Comparison of ENCODE assay signal across 8 cellular contexts in the genomic region with DNA sequence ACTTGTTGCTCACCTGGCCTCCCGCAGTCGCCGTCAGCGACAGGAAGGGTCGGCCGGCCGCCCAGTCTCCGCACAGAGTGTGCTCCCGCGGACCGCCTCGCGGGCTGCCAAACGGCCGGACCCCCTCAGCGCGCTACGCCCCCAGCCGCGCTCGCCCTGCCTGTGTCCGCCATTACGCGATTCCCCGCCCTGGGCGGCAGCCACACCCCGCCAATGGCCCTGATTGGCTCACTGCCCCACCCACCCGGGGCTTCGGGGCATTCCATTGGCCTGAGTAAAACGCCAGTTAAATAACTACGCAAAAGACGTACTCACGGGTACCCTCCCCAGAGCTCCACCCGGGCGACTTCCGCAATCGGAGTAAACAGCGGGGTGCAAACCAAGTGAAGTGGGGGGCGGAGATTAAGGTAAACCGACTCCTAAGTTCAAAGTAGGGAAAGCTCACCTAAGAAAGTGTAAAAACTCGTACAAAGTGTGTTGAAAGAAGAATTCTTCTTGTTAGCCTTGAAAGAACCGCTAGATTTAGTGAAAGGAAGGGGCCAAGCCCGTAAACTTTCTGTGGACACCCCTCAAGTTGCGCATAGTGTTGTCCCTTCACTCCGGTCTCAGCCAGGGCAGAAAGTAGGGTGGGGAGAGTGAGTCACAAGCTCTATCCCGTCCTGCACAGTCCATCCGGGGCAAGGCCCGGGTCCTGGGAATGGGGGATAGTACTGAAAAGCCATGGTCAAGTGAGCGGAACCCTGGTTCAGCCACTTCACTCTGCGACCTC. TPM values are rescaled to one million over a fixed set of nuclear protein-coding genes. Genes with fewer than 3 reads are reported as not detected.
DNase-seq lines count a peak whose midpoint lies in the region; ATAC-seq, FAIRE-seq and TF ChIP-seq lines count a peak whose summit lies in the region.

TSS of gene WASF2 (minus strand) at position 195 of the 769 bp plus-strand sequence. CDS start 61,277 bp downstream, outside the sequence.

- CTCF ChIA-PET in OCI-LY7 (lab: Charles Lee; ENCODE audit: unreplicated experiment) = interaction anchor here (0.7 to 0.8 kb wide), 2 partner anchors 66 to 87 kb away, joined by 3 read pairs; no protein-coding TSS in a partner anchor
- CTCF ChIA-PET in endothelial cell of umbilical vein (lab: Charles Lee) = interaction anchor here (0.8 to 2.8 kb wide), 10 partner anchors 8 to 193 kb away, joined by 3 to 16 read pairs (median 4); no protein-coding TSS in a partner anchor

- no peaks in the 10 kb centered on the region for H3K9me2 ChIP-seq in OCI-LY7 (ENCODE audit: insufficient read depth, low read length)

- peak; percentile 96 for DNase-seq in D341Med (ENCODE audit: low spot score)
- DNase-seq in HuH-7.5 (ENCODE audit: low spot score) = peak; percentile 85
- DNase-seq in OCI-LY7 (ENCODE audit: low spot score) = peak; percentile 100
- DNase-seq in activated T-cell treated with anti-CD3 and anti-CD28 coated beads for 1 hour (ENCODE audit: low read depth) = peak; percentile 93
- peak; percentile 98 for DNase-seq in endothelial cell of umbilical vein (ENCODE audit: low read depth, low spot score)
- DNase-seq in midbrain (lab: John Stamatoyannopoulos, UW) = peak; percentile 98
- peak; percentile 85 to 94 for DNase-seq in stimulated activated CD8-positive, alpha-beta memory T cell treated with anti-CD3 and anti-CD28 coated beads, Interleukin-2, amount 100 ng/mL, for 1 hour (ENCODE audit: low read depth in 2 of 2)

- no peaks in the 10 kb centered on the region; the same call in 1 of the 2 replicates for H4K20me1 ChIP-seq in OCI-LY7 (ENCODE audit: insufficient read depth, low read length)
- no peaks in the 10 kb centered on the region for H4K20me1 ChIP-seq in endothelial cell of umbilical vein (replicated peaks; ENCODE audit: control insufficient read depth, extremely low read depth, insufficient read depth, low read length)

- intact Hi-C loops in OCI-LY7 (cut with micrococcal nuclease; ENCODE audit: unreplicated experiment) = loop anchor here (2.0 kb wide), 2 partner anchors 35 to 73 kb away; no protein-coding TSS in a partner anchor
- intact Hi-C loops in endothelial cell of umbilical vein (cut with micrococcal nuclease) = loop anchor here (1.0 kb wide), 3 partner anchors 60 to 168 kb away; partner anchors contain the start of gene TMEM222

- TF ChIP-seq CTCF in OCI-LY7 (conservative IDR thresholded peaks at IDR 0.05; ENCODE audit: low read length) (no peak), endothelial cell of umbilical vein (IDR thresholded peaks at IDR 0.05; ENCODE audit: extremely low read depth in 1 of 2, insufficient read depth in 1 of 2, low read depth in 1 of 2, low read length in 2 of 2) (no peak)

- no TSS peak for BruUV-seq in OCI-LY7 (replicated peaks; lab: Mats Ljungman, UMichigan)
- BruUV-seq in endothelial cell of umbilical vein (replicated peaks; lab: Mats Ljungman, UMichigan) = no TSS peak

- no peaks in the 10 kb centered on the region for H3K9me1 ChIP-seq in endothelial cell of umbilical vein (replicated peaks; ENCODE audit: control insufficient read depth, extremely low read depth, insufficient read depth, low read length)

- H3K9ac ChIP-seq in endothelial cell of umbilical vein (replicated peaks; ENCODE audit: extremely low read depth, insufficient read depth, low read length) = peak within 1 kb of the TSS; percentile 93

- dilution Hi-C loops in endothelial cell of umbilical vein (cut with MboI; ENCODE audit: extremely low pct_ligation_motif_present, low sequenced_read_pairs) = no loop called here

- H3K36me3 ChIP-seq in OCI-LY7 (ENCODE audit: insufficient read depth, low read length) (peaks cover 9% of the 10 kb centered on the region), endothelial cell of umbilical vein (ENCODE audit: control insufficient read depth in 2 of 2, extremely low read depth in 1 of 2, insufficient read depth in 2 of 2, low read length in 2 of 2) (no peaks in the 10 kb centered on the region)

- H3K79me2 ChIP-seq in OCI-LY7 (ENCODE audit: insufficient read depth, low read depth, low read length) (peaks cover 45% of the 10 kb centered on the region), endothelial cell of umbilical vein (ENCODE audit: control insufficient read depth, insufficient read depth, low read length) (peaks cover 40% of the 10 kb centered on the region)

- H2AFZ ChIP-seq in OCI-LY7 (ENCODE audit: low read length) (peak within 1 kb of the TSS; percentile 48), endothelial cell of umbilical vein (ENCODE audit: low read depth, low read length) (peak within 1 kb of the TSS; percentile 55)

- peak; percentile 84 for ATAC-seq in GM21526 (IDR thresholded peaks at IDR 0.05; ENCODE audit: low FRiP score, unreplicated experiment)

- peak; percentile 98 for FAIRE-seq in endothelial cell of umbilical vein (lab: Jason Lieb, UNC)

- H3K27ac ChIP-seq in OCI-LY7 (ENCODE audit: low read depth, low read length, poor library complexity, severe bottlenecking) = peak within 1 kb of the TSS; percentile 76
- peak within 1 kb of the TSS; percentile 95 for H3K27ac ChIP-seq in endothelial cell of umbilical vein (ENCODE audit: insufficient read depth, low read depth, low read length)

- H3K4me2 ChIP-seq in OCI-LY7 (ENCODE audit: low read length) (peak within 1 kb of the TSS; percentile 87), endothelial cell of umbilical vein (ENCODE audit: insufficient read depth, low read length) (peak within 1 kb of the TSS; percentile 97)

- TF ChIP-seq POLR2A in endothelial cell of umbilical vein (IDR thresholded peaks at IDR 0.05; ENCODE audit: low read depth, low read length) = peak; percentile 74

- H3K4me1 ChIP-seq in OCI-LY7 (ENCODE audit: insufficient read depth, low read length, poor library complexity, severe bottlenecking) = peaks cover 45% of the 10 kb centered on the region
- peaks cover 14% of the 10 kb centered on the region for H3K4me1 ChIP-seq in endothelial cell of umbilical vein (ENCODE audit: control insufficient read depth, extremely low read depth, insufficient read depth, low read length)

- no peaks in the 10 kb centered on the region for H3K27me3 ChIP-seq in endothelial cell of umbilical vein (ENCODE audit: control insufficient read depth in 2 of 2, insufficient read depth in 2 of 2, low read length in 2 of 2)

- H3K9me3 ChIP-seq in OCI-LY7 (ENCODE audit: low read length) (no peaks in the 10 kb centered on the region), endothelial cell of umbilical vein (replicated peaks; ENCODE audit: control insufficient read depth, insufficient read depth, low read length) (no peaks in the 10 kb centered on the region)

- POLR2A ChIA-PET in OCI-LY7 (lab: Charles Lee) = interaction anchor here (0.8 to 1.9 kb wide), 9 partner anchors 8 to 124 kb away, joined by 3 to 9 read pairs (median 4); no protein-coding TSS in a partner anchor
- POLR2A ChIA-PET in endothelial cell of umbilical vein (lab: Charles Lee) = interaction anchor here (0.8 kb wide), 1 partner anchor 112 kb away, joined by 6 read pairs; no protein-coding TSS in a partner anchor

- H3K4me3 ChIP-seq in OCI-LY7 (ENCODE audit: low read depth, low read length, poor library complexity, severe bottlenecking) = peak within 1 kb of the TSS; percentile 95
- H3K4me3 ChIP-seq in endothelial cell of umbilical vein (replicated peaks in 1 of 3; ENCODE audit: insufficient read depth in 1 of 3, low read depth in 1 of 3, low read length in 3 of 3) = peak within 1 kb of the TSS; percentile 42 to 83 (median 80)

TF ChIP-seq in endothelial cell of umbilical vein, 7 proteins besides CTCF, POLR2A, EP300 and RAD21:
- TF ChIP-seq MYC (IDR thresholded peaks at IDR 0.05; ENCODE audit: low read depth, low read length) = no peak
- peak; percentile 75 for TF ChIP-seq POLR2AphosphoS5 (IDR thresholded peaks at IDR 0.05; ENCODE audit: insufficient read depth, low read depth, low read length)
- peak; percentile 89 for TF ChIP-seq FOS (IDR thresholded peaks at IDR 0.05; ENCODE audit: borderline replicate concordance, insufficient read depth, low read length)
- TF ChIP-seq JUN (IDR thresholded peaks at IDR 0.05; ENCODE audit: borderline replicate concordance, insufficient read depth, insufficient read length, low read depth) = peak; percentile 54
- TF ChIP-seq EZH2 (IDR thresholded peaks at IDR 0.05; ENCODE audit: borderline replicate concordance, low read depth, low read length, severe bottlenecking) = no peak
- TF ChIP-seq GATA2 (IDR thresholded peaks at IDR 0.05; ENCODE audit: insufficient read depth, insufficient read length, low read depth, low read length) = no peak
- TF ChIP-seq, protein P1, sequence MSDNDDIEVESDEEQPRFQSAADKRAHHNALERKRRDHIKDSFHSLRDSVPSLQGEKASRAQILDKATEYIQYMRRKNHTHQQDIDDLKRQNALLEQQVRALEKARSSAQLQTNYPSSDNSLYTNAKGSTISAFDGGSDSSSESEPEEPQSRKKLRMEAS (IDR thresholded peaks at IDR 0.05; ENCODE audit: insufficient read depth, insufficient read length) = no peak

RNA-seq across cellular contexts. Expression of gene WASF2, which starts in this region (rescaled TPM):
- total RNA-seq in OCI-LY7 (2014; rRNA removed; shearing (Covaris generic)) = 25.1 and 26.9 TPM in 2 replicates
- total RNA-seq in OCI-LY7 (2022) = 106 and 110 TPM in 2 replicates
- total RNA-seq in endothelial cell of umbilical vein = 169 and 172 TPM in 2 replicates
- 75.3 and 76.9 TPM in 2 replicates for polyA plus RNA-seq in endothelial cell of umbilical vein
- 78.3 and 83.2 TPM in 2 replicates for polyA plus RNA-seq in endothelial cell of umbilical vein (2011; cell fraction: cytosol; rRNA removed)
- 87.5 and 93.8 TPM in 2 replicates for polyA plus RNA-seq in endothelial cell of umbilical vein (2011; cell fraction: nucleus; rRNA removed)
- polyA plus RNA-seq in endothelial cell of umbilical vein (2012) = 61.5 and 65.7 TPM in 2 replicates
- 104 and 109 TPM in 2 replicates for polyA minus RNA-seq in endothelial cell of umbilical vein
- 33.6 TPM for polyA minus RNA-seq in endothelial cell of umbilical vein (2011; cell fraction: cytosol; rRNA and poly(A)+ RNA removed)
- 64.5 and 67.0 TPM in 2 replicates for polyA minus RNA-seq in endothelial cell of umbilical vein (2011; cell fraction: nucleus; rRNA and poly(A)+ RNA removed)

Comparison
In these comparisons a context has a peak if more than half of its experiments do, and no peak if none do; other contexts are left out.
1. Peak in every context shown above with its lines: DNase-seq, ATAC-seq, H3K4me3 ChIP-seq and H3K27ac ChIP-seq.